ENCODE assay signal across 12 cellular contexts in genomic region chr14:61631044-61631692, GRCh38.
"Had no signal": no experiment of that assay in that cellular context is flagged by ENCODE, and none has a peak within 500 bp of the region (broad histone marks: within the 10 kb centered on the region; RNA-seq: fewer than 3 reads in every experiment).

No MANE protein-coding gene starts in this region.

- DNase-seq: activated CD4-positive, alpha-beta memory T cell treated with anti-CD3 and anti-CD28 coated beads, Interleukin-2, amount 10 ng/mL, durations not matched to agents 7 days and 5 days; activated CD4-positive, alpha-beta T cell treated with anti-CD3 and anti-CD28 coated beads for 36 hours; activated gamma-delta T cell; activated naive CD8-positive, alpha-beta T cell treated with anti-CD3 and anti-CD28 coated beads for 36 hours; activated T-cell treated with anti-CD3 and anti-CD28 coated beads, Interleukin-2, amount 50 U/mL, for 48 hours; cerebellar nuclear complex; erythroblast; stimulated activated CD4-positive, alpha-beta T cell treated with anti-CD3 and anti-CD28 coated beads, Interleukin-15, amount 100 ng/mL, for 24 hours; stomach; WERI-Rb-1 had no signal

- H3K9me3 ChIP-seq: stomach had no signal

- H3K4me3 ChIP-seq: stomach had no signal

- ATAC-seq: activated CD4-positive, alpha-beta T cell treated with anti-CD3 and anti-CD28 coated beads for 36 hours; left lobe of liver; natural killer cell treated with Interleukin-12 subunit alpha and Interleukin-12 subunit beta and Interleukin-15 and Interleukin-18, amount 100 ng/mL, for 72 hours had no signal

- H3K36me3 ChIP-seq: stomach, WERI-Rb-1 had no signal

- H3K27ac ChIP-seq: stomach, WERI-Rb-1 had no signal

- H3K27me3 ChIP-seq: stomach had no signal
